ENCODE assay signal across 12 cellular contexts in the genomic region with DNA sequence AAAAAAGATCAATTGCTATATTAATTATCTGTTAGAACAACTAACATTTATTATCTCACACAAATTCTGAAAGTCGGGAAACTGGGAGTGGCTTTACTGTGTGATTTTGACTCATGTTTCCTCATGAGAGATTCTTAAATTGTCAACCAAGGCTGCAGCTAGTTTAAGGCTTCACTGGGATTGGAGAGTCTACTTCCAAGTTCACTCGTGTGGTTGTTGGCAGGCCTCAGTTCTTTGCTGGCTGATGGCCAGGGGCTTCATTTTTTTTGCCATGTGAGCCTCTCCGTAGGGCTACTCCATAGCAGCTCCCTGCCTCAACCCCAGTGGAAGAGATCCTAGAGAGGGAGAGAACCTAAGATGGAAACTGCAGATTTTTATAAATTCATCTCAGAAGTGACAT. TPM values are rescaled to one million over a fixed set of nuclear protein-coding genes. Genes with fewer than 3 reads are reported as not detected.
DNase-seq lines count a peak whose midpoint lies in the region; ATAC-seq and TF ChIP-seq lines count a peak whose summit lies in the region.
"Had no signal": no experiment of that assay in that cellular context is flagged by ENCODE, and none has a peak within 500 bp of the region (broad histone marks: within the 10 kb centered on the region; RNA-seq: fewer than 3 reads in every experiment).

No MANE protein-coding gene starts in this region.

- no peak overlapping the region for H3K4me3 Mint-ChIP-seq in T-cell

- H3K79me2 ChIP-seq in OCI-LY7 (ENCODE audit: insufficient read depth, low read depth, low read length), result no peaks in the 10 kb centered on the region

- BruUV-seq in OCI-LY7 (replicated peaks; lab: Mats Ljungman, UMichigan), result no TSS peak

- peaks cover 0 to 25% of the 10 kb centered on the region in 2 donors for H3K4me1 ChIP-seq in right atrium auricular region
- no peaks in the 10 kb centered on the region for H3K4me1 ChIP-seq in OCI-LY7 (ENCODE audit: insufficient read depth, low read length, poor library complexity, severe bottlenecking)

- DNase-seq in HCEC 1CT, result peak; percentile 12
- peak; percentile 47 for DNase-seq in cerebellar cortex (ENCODE audit: low spot score)
- peak; percentile 78 for DNase-seq in right atrium auricular region (ENCODE audit: low spot score)
- DNase-seq in T-cell, result no peak
- no peak for DNase-seq in NCI-H1436 (lab: John Stamatoyannopoulos, UW)
- DNase-seq in OCI-LY7 (ENCODE audit: low spot score), result no peak
- DNase-seq: activated T-cell treated with anti-CD3 and anti-CD28 coated beads, Interleukin-2, amount 50 U/mL, for 72 hours; NCI-H345; stimulated activated CD4-positive, alpha-beta T cell treated with anti-CD3 and anti-CD28 coated beads, Interleukin-4, amount 100 ng/mL, for 24 hours had no signal

- no peak overlapping the region for H3K4me2 ChIP-seq in OCI-LY7 (ENCODE audit: low read length)

- H3K27ac ChIP-seq in right atrium auricular region (peak overlapping the region; percentile 33 to 60), skin epidermis (peak overlapping the region in 17 of 21 experiments; percentile 29 to 81 (median 56)), OCI-LY7 (ENCODE audit: low read depth, low read length, poor library complexity, severe bottlenecking) (no peak overlapping the region)

- H3K27me3 Mint-ChIP-seq in T-cell, result no peaks in the 10 kb centered on the region

- TF ChIP-seq CTCF in right atrium auricular region (IDR thresholded peaks at IDR 0.05) (no peak), OCI-LY7 (conservative IDR thresholded peaks at IDR 0.05; ENCODE audit: low read length) (no peak)

- H3K9me3 ChIP-seq in right atrium auricular region, result no peaks in the 10 kb centered on the region
- no peaks in the 10 kb centered on the region for H3K9me3 ChIP-seq in OCI-LY7 (ENCODE audit: low read length)

- no peak for ATAC-seq in T-cell (replicated peaks in 1 of 4)
- no peak for ATAC-seq in HG03442 (IDR thresholded peaks at IDR 0.05; ENCODE audit: unreplicated experiment)
- ATAC-seq: activated T-cell treated with anti-CD3 and anti-CD28 coated beads, Interleukin-2, amount 50 U/mL, for 72 hours had no signal

- POLR2A ChIA-PET in T-cell (lab: Charles Lee) (no interaction called here), OCI-LY7 (lab: Charles Lee) (interaction anchor here (0.7 kb wide), 1 partner anchor 1875 kb away, joined by 3 read pairs; no protein-coding TSS in a partner anchor)

- H3K4me3 ChIP-seq in right atrium auricular region, result no peak overlapping the region
- H3K4me3 ChIP-seq in skin epidermis, result no peak overlapping the region
- H3K4me3 ChIP-seq in OCI-LY7 (ENCODE audit: low read depth, low read length, poor library complexity, severe bottlenecking), result no peak overlapping the region

- no peaks in the 10 kb centered on the region for H3K27me3 ChIP-seq in right atrium auricular region

- no peaks in the 10 kb centered on the region for H3K9me3 Mint-ChIP-seq in T-cell

- no peaks in the 10 kb centered on the region for H3K36me3 ChIP-seq in right atrium auricular region
- peaks cover 13% of the 10 kb centered on the region for H3K36me3 ChIP-seq in OCI-LY7 (ENCODE audit: insufficient read depth, low read length)

- CTCF ChIA-PET in T-cell (lab: Charles Lee), result no interaction called here
- CTCF ChIA-PET in OCI-LY7 (lab: Charles Lee; ENCODE audit: unreplicated experiment), result no interaction called here

- no peaks in the 10 kb centered on the region for H4K20me1 ChIP-seq in OCI-LY7 (ENCODE audit: insufficient read depth, low read length)

- H3K9me2 ChIP-seq in OCI-LY7 (ENCODE audit: insufficient read depth, low read length), result no peaks in the 10 kb centered on the region

- peaks cover 35 to 52% (median 44%) of the 10 kb centered on the region in 3 donors for H3K4me1 Mint-ChIP-seq in T-cell

- peak overlapping the region in 1 of 2 donors; percentile 55 for H3K27ac Mint-ChIP-seq in T-cell

- intact Hi-C loops in OCI-LY7 (cut with micrococcal nuclease; ENCODE audit: unreplicated experiment), result no loop called here

- no peak overlapping the region for H2AFZ ChIP-seq in OCI-LY7 (ENCODE audit: low read length)

- H3K36me3 Mint-ChIP-seq in T-cell, result peaks cover 14% of the 10 kb centered on the region

RNA-seq across cellular contexts. Expression of a gene that starts 24.5 kb away (rescaled TPM):
- 1 to 10 TPM; 6.1 to 9.3 TPM for total RNA-seq in right atrium auricular region
- 10 to 100 TPM; 36.0 to 93.5 (median 62.7) TPM for total RNA-seq in T-cell
- total RNA-seq in OCI-LY7 (2014; rRNA removed; shearing (Covaris generic)), result 0.10 TPM in 1 of 2 replicates, not detected in the other
- total RNA-seq in OCI-LY7 (2022), result not detected in 2 replicates
- total RNA-seq: HT1080 had no signal

Comparison
In these comparisons a context has a peak if more than half of its experiments do, and no peak if none do; other contexts are left out.
1. DNase-seq: peak in HCEC 1CT (single experiment), cerebellar cortex (single experiment) and right atrium auricular region (single experiment); none in T-cell (0 of 34), NCI-H1436 (single experiment) and OCI-LY7 (single experiment).
2. RNA of a gene that starts 24.5 kb away (total RNA-seq): 36.0 to 93.5 TPM in T-cell and 6.1 to 9.3 TPM in right atrium auricular region; 0.10 TPM in OCI-LY7; every median in the first group is over 4 times any median in the second.